13 cellular contexts compared by ENCODE assay signal in the genomic region with DNA sequence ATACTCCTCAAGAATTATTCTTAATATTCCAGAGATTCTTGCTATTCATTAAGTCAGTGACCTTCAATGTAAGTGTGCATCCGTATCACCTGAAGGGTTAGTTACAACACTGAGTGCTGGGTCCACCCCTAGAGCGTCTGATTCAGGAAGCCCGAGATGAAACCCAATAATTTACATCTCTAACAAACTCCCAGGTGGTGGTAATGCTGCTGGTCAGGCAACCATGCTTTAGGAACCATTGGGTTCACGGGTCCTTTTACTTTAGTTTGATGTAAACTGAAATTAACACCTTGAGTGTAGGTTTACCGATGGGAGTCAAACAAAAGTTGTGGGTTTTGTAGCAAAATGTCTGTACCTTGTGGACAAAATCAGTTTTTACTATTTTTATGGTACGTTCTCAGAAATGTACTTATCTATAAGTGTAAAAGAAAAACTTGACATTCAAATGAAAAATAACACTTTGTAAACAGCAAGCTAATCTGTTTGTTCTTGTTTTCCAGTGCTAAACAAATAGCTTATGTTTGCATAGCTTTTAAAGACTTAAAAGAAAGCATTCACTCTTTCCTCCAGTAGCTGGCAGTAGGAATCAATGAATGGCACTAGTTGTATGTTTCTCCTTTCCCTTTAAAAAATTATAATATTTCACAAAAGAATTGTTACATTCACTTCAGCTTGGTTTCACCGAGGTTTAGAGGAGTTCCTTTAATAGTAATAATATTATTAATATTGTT. TPM values are rescaled to one million over a fixed set of nuclear protein-coding genes. Genes with fewer than 3 reads are reported as not detected.
DNase-seq lines count a peak whose midpoint lies in the region; ATAC-seq and TF ChIP-seq lines count a peak whose summit lies in the region.
"Had no signal": no experiment of that assay in that cellular context is flagged by ENCODE, and none has a peak within 500 bp of the region (broad histone marks: within the 10 kb centered on the region; RNA-seq: fewer than 3 reads in every experiment).

No MANE protein-coding gene starts in this region.

- no peaks in the 10 kb centered on the region for H3K36me3 Mint-ChIP-seq in WTC11

- no peak overlapping the region for H3K27ac Mint-ChIP-seq in WTC11
- H3K27ac Mint-ChIP-seq: activated T-helper 2 cell treated with anti-CD3 and anti-CD28 coated beads, Interferon-gamma antibody, Interleukin-2, Interleukin-4, amounts not matched to agents 10 μg/mL and 5 μg/mL and 100 μg/mL, durations not matched to agents 14 hours and 24 hours and 36 hours had no signal

- no peak overlapping the region for H2AFZ ChIP-seq in HCT116 (ENCODE audit: low read depth, low read length, poor library complexity, severe bottlenecking)

- CTCF ChIA-PET in A673 (lab: Charles Lee) (no interaction called here), HCT116 (lab: Charles Lee) (interaction anchor here (0.6 to 2.0 kb wide), 4 partner anchors 16 to 107 kb away, joined by 3 to 5 read pairs (median 4); no protein-coding TSS in a partner anchor), WTC11 (lab: Charles Lee) (interaction anchor here (0.7 to 1.1 kb wide), 4 partner anchors 12 to 81 kb away, joined by 3 to 4 read pairs (median 3); no protein-coding TSS in a partner anchor)

- BruUV-seq in A673 (replicated peaks; lab: Mats Ljungman, UMichigan) (no TSS peak), HCT116 (replicated peaks; lab: Mats Ljungman, UMichigan) (no TSS peak)

- TF ChIP-seq POLR2A in HCT116 (IDR thresholded peaks at IDR 0.05; ENCODE audit: borderline replicate concordance, extremely low read depth, insufficient read depth, insufficient read length): no peak

- H3K36me3 ChIP-seq in A673 (ENCODE audit: insufficient read depth, low read length, poor library complexity, severe bottlenecking): no peaks in the 10 kb centered on the region
- H3K36me3 ChIP-seq in HCT116 (ENCODE audit: control insufficient read depth in 1 of 2, insufficient read depth in 2 of 2, low read length in 2 of 2): no peaks in the 10 kb centered on the region
- no peaks in the 10 kb centered on the region for H3K36me3 ChIP-seq in iPS-20b (ENCODE audit: insufficient read depth, low read depth, low read length)

- H3K9me3 ChIP-seq in A673 (ENCODE audit: low read depth, low read length, poor library complexity, severe bottlenecking) (no peaks in the 10 kb centered on the region), HCT116 (ENCODE audit: control insufficient read depth in 1 of 2, insufficient read depth in 1 of 2, low read depth in 1 of 2, low read length in 2 of 2) (no peaks in the 10 kb centered on the region), iPS-20b (ENCODE audit: insufficient read depth, low read depth, low read length) (no peaks in the 10 kb centered on the region)

- H3K27ac ChIP-seq in A673 (ENCODE audit: low read depth, low read length, poor library complexity, severe bottlenecking): no peak overlapping the region
- H3K27ac ChIP-seq in HCT116 (ENCODE audit: low read depth, low read length): no peak overlapping the region
- no peak overlapping the region for H3K27ac ChIP-seq in iPS-20b (ENCODE audit: low read length)

- no peaks in the 10 kb centered on the region for H3K79me2 ChIP-seq in HCT116 (ENCODE audit: insufficient read depth, low read length)

- RAD21 ChIA-PET in HCT116 (lab: Charles Lee; ENCODE audit: low non-redundant PET in 1 of 2, low total read pairs in 2 of 2, uncharacterized antibody in 2 of 2, unreplicated experiment in 2 of 2): no interaction called here

- no peaks in the 10 kb centered on the region for H3K27me3 Mint-ChIP-seq in WTC11 (ENCODE audit: low read depth)

- intact Hi-C loops in A673 (cut with micrococcal nuclease; ENCODE audit: unreplicated experiment): loop anchor here (5.0 kb wide), 1 partner anchor 266 kb away; no protein-coding TSS in a partner anchor
- intact Hi-C loops in HCT116 (cut with micrococcal nuclease): loop anchor here (5.0 kb wide), 1 partner anchor 221 kb away; no protein-coding TSS in a partner anchor

- ATAC-seq in HCT116: no peak
- peak; percentile 28; the same call in 1 of the 2 replicates for ATAC-seq in WTC11
- no peak for ATAC-seq in GM19351 (IDR thresholded peaks at IDR 0.05; ENCODE audit: unreplicated experiment)
- ATAC-seq in HG03039 (IDR thresholded peaks at IDR 0.05; ENCODE audit: unreplicated experiment): no peak
- ATAC-seq in GM21723 (IDR thresholded peaks at IDR 0.05; ENCODE audit: unreplicated experiment): no peak

- no peaks in the 10 kb centered on the region for H4K20me1 ChIP-seq in HCT116 (ENCODE audit: insufficient read depth)

- no peaks in the 10 kb centered on the region for H3K9me2 ChIP-seq in HCT116 (ENCODE audit: insufficient read depth)

- no peak overlapping the region for H3K4me3 Mint-ChIP-seq in WTC11

- DNase-seq in A673 (ENCODE audit: low spot score): no peak
- DNase-seq in HCT116 (ENCODE audit: low read depth, low spot score): no peak
- no peak for DNase-seq in WTC11 (ENCODE audit: low spot score)
- no peak for DNase-seq in NAMALWA (ENCODE audit: low spot score)
- DNase-seq: CD8-positive, alpha-beta memory T cell; GOT3 had no signal

- TF ChIP-seq CTCF in A673 (conservative IDR thresholded peaks at IDR 0.05; ENCODE audit: low read depth, low read length): peak; percentile 32; the same call in 1 of the 2 replicates
- TF ChIP-seq CTCF in HCT116 (IDR thresholded peaks at IDR 0.05 in 2 of 3, conservative IDR thresholded peaks at IDR 0.05 in 1 of 3; ENCODE audit: borderline replicate concordance in 1 of 3, insufficient read depth in 1 of 3, low read depth in 2 of 3, low read length in 2 of 3): peak; percentile 22 to 38 (median 25); a peak in 4 of 6 replicates
- no peak for TF ChIP-seq CTCF in WTC11 (IDR thresholded peaks at IDR 0.05)

- H3K4me1 ChIP-seq in A673 (ENCODE audit: insufficient read depth, low read length, poor library complexity, severe bottlenecking) (no peaks in the 10 kb centered on the region), HCT116 (ENCODE audit: control insufficient read depth in 1 of 2, insufficient read depth in 2 of 2, low read length in 2 of 2) (peaks cover 0 to 3% of the 10 kb centered on the region in 2 experiments; a peak in 1 of 4 replicates), iPS-20b (ENCODE audit: insufficient read depth, low read length) (peaks cover 7% of the 10 kb centered on the region; the same call in 1 of the 2 replicates)

- H3K9ac ChIP-seq in HCT116 (ENCODE audit: low read length): no peak overlapping the region
- H3K9ac ChIP-seq in iPS-20b (ENCODE audit: low read depth, low read length): peak overlapping the region; percentile 4; the same call in 1 of the 2 replicates

- peaks cover 42% of the 10 kb centered on the region for H3K4me1 Mint-ChIP-seq in WTC11

- POLR2A ChIA-PET in A673 (lab: Charles Lee; ENCODE audit: low non-redundant PET): no interaction called here
- POLR2A ChIA-PET in HCT116 (lab: Charles Lee): no interaction called here
- POLR2A ChIA-PET in WTC11 (lab: Charles Lee): no interaction called here

- peak; percentile 61 for TF ChIP-seq RAD21 in HCT116 (IDR thresholded peaks at IDR 0.05; ENCODE audit: low read depth)

- no peak overlapping the region for H3K4me2 ChIP-seq in HCT116 (ENCODE audit: low read length)

- no peaks in the 10 kb centered on the region for H3K9me3 Mint-ChIP-seq in WTC11
- H3K9me3 Mint-ChIP-seq: activated T-helper 2 cell treated with anti-CD3 and anti-CD28 coated beads, Interferon-gamma antibody, Interleukin-2, Interleukin-4, amounts not matched to agents 10 μg/mL and 5 μg/mL and 100 μg/mL, durations not matched to agents 14 hours and 24 hours and 36 hours; CD8-positive, alpha-beta memory T cell had no signal

- H3K27me3 ChIP-seq in A673 (replicated peaks; ENCODE audit: insufficient read depth, low read depth, low read length, poor library complexity) (peaks cover 56% of the 10 kb centered on the region), HCT116 (ENCODE audit: insufficient read depth, low read length) (no peaks in the 10 kb centered on the region), iPS-20b (ENCODE audit: insufficient read depth, low read length) (no peaks in the 10 kb centered on the region)

- H3K4me3 ChIP-seq in A673 (ENCODE audit: low read depth, low read length, poor library complexity, severe bottlenecking) (no peak overlapping the region), HCT116 (replicated peaks in 1 of 2; ENCODE audit: low read depth in 1 of 2, low read length in 2 of 2) (no peak overlapping the region), iPS-20b (ENCODE audit: low read length) (no peak overlapping the region)
- H3K4me3 ChIP-seq: lung had no signal

TF ChIP-seq in HCT116, 20 proteins besides CTCF, POLR2A, EP300 and RAD21:
- TF ChIP-seq, protein P1, sequence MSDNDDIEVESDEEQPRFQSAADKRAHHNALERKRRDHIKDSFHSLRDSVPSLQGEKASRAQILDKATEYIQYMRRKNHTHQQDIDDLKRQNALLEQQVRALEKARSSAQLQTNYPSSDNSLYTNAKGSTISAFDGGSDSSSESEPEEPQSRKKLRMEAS (IDR thresholded peaks at IDR 0.05): no peak
- TF ChIP-seq EZH2phosphoT487 (IDR thresholded peaks at IDR 0.05; ENCODE audit: borderline replicate concordance): no peak
- TF ChIP-seq EGR1 (IDR thresholded peaks at IDR 0.05; ENCODE audit: low read depth): no peak
- TF ChIP-seq EZH2 (IDR thresholded peaks at IDR 0.05): no peak

TF ChIP-seq in WTC11, 78 proteins besides CTCF, POLR2A, EP300 and RAD21 (continues in another document):
- TF ChIP-seq ELF4 (CRISPR knock-in tag; IDR thresholded peaks at IDR 0.05; ENCODE audit: low read depth): no peak
- no peak for TF ChIP-seq GRHL2 (CRISPR knock-in tag; IDR thresholded peaks at IDR 0.05; ENCODE audit: insufficient replicate concordance, severe bottlenecking)
- TF ChIP-seq NFE2L1 (CRISPR knock-in tag; IDR thresholded peaks at IDR 0.05): no peak
- TF ChIP-seq ZNF396 (CRISPR knock-in tag; IDR thresholded peaks at IDR 0.05; ENCODE audit: borderline replicate concordance): no peak
- TF ChIP-seq GABPB1 (CRISPR knock-in tag; IDR thresholded peaks at IDR 0.05): no peak
- TF ChIP-seq ESRRA (CRISPR knock-in tag; IDR thresholded peaks at IDR 0.05; ENCODE audit: borderline replicate concordance): no peak
- no peak for TF ChIP-seq ZNF232 (CRISPR knock-in tag; IDR thresholded peaks at IDR 0.05)
- TF ChIP-seq SMAD4 (CRISPR knock-in tag; IDR thresholded peaks at IDR 0.05): no peak
- TF ChIP-seq ZNF121 (CRISPR knock-in tag; IDR thresholded peaks at IDR 0.05): no peak
- TF ChIP-seq GTF2I (CRISPR knock-in tag; conservative IDR thresholded peaks at IDR 0.05): no peak
- TF ChIP-seq JAZF1 (CRISPR knock-in tag; IDR thresholded peaks at IDR 0.05): no peak
- no peak for TF ChIP-seq TP53 (CRISPR knock-in tag; IDR thresholded peaks at IDR 0.05)
- TF ChIP-seq, protein P2, sequence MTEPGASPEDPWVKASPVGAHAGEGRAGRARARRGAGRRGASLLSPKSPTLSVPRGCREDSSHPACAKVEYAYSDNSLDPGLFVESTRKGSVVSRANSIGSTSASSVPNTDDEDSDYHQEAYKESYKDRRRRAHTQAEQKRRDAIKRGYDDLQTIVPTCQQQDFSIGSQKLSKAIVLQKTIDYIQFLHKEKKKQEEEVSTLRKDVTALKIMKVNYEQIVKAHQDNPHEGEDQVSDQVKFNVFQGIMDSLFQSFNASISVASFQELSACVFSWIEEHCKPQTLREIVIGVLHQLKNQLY (CRISPR knock-in tag; IDR thresholded peaks at IDR 0.05): no peak

RNA-seq across cellular contexts. Expression of a gene that starts 32.7 kb away (rescaled TPM):
- total RNA-seq in A673 (2021) (not detected in 2 replicates), HCT116 (2021; ENCODE audit: unreplicated experiment) (not detected), WTC11 (2021) (0.16 TPM in 1 of 3 replicates, not detected in the others)
- not detected in 2 replicates for polyA plus RNA-seq in HCT116 (2012)
- total RNA-seq: activated T-helper 2 cell treated with anti-CD3 and anti-CD28 coated beads, Interferon-gamma antibody, Interleukin-2, Interleukin-4, amounts not matched to agents 10 μg/mL and 5 μg/mL and 100 μg/mL, durations not matched to agents 14 hours and 24 hours and 36 hours; CD8-positive, alpha-beta memory T cell; T-helper 2 cell treated with Interferon-gamma antibody and Interleukin-4, amounts not matched to agents 100 ng/mL and 5 ng/mL, for 36 hours had no signal
- polyA plus RNA-seq: CD8-positive, alpha-beta memory T cell had no signal
